1 cellular context compared by ENCODE assay signal in the genomic region with DNA sequence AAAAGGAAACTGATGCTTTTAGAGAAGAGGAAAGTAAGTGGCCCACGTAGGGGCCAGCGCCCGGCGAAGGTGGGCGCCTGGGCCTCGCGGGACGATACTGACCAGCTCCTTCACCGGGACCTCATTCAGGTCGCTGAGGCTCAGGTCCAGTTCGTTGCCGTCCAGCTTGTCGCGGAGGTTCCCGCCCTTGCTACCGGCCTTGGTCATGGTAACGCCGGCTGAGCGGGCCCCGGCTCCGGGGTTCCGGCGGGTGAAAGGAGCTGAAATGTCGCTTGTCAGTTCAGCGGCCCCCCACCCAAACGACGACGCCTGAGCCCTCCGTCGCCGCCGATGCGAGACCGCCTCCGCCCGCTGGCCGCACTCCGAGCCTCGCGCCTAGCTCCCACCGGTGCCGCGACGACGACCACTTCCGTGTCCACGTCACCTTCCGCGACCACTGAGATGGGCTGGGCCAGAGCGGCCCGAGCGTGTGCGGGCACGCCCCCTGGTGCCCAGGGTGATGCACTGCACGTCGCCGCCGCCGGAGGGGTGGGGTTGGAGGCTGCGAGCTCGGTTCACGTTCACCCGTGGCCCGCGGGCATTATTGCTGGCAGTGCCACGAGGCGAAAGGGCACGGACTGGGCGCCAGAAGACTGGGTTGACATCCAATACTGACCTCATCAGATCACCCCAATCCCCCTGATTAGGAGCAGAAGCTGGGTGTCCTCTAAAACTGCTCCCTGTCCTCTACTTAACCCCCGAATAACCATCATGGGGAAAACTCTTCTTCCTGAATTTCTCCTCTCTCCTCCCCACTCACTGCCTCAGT.
TF ChIP-seq lines count a peak whose summit lies in the region.

Gene LRRC59 (minus strand): TSS at position 413 of the 808 bp plus-strand sequence. CDS start 206 bp downstream, at position 207.

TF ChIP-seq in HEK293, 187 proteins besides CTCF, POLR2A, EP300 and RAD21 (continued from another document and continues in another):
- TF ChIP-seq ZBTB11 (tag by site-specific recombination; conservative IDR thresholded peaks at IDR 0.05; ENCODE audit: low read depth) (peak; percentile 85), SP2 (tag by site-specific recombination; IDR thresholded peaks at IDR 0.05) (peak; percentile 77), KLF9 (tag by site-specific recombination; IDR thresholded peaks at IDR 0.05; ENCODE audit: low read depth) (peak; percentile 80), KLF16 (tag by site-specific recombination; IDR thresholded peaks at IDR 0.05) (peak; percentile 90), ZNF677 (tag by site-specific recombination; IDR thresholded peaks at IDR 0.05) (no peak), ZNF324 (tag by site-specific recombination; IDR thresholded peaks at IDR 0.05) (peak; percentile 99), ZNF292 (tag by site-specific recombination; IDR thresholded peaks at IDR 0.05; ENCODE audit: borderline replicate concordance, low read depth) (no peak), ZNF423 (tag by site-specific recombination; IDR thresholded peaks at IDR 0.05) (no peak), ZNF26 (tag by site-specific recombination; IDR thresholded peaks at IDR 0.05) (no peak), ZNF140 (tag by site-specific recombination; IDR thresholded peaks at IDR 0.05) (no peak), ZNF433 (tag by site-specific recombination; IDR thresholded peaks at IDR 0.05; ENCODE audit: low read depth) (no peak), ZNF2 (tag by site-specific recombination; IDR thresholded peaks at IDR 0.05) (peak; percentile 93), ZNF394 (tag by site-specific recombination; IDR thresholded peaks at IDR 0.05; ENCODE audit: borderline replicate concordance) (peak; percentile 73; the same call in 1 of the 2 replicates), KLF10 (tag by site-specific recombination; IDR thresholded peaks at IDR 0.05) (peak; percentile 28; the same call in 1 of the 2 replicates), KLF1 (tag by site-specific recombination; IDR thresholded peaks at IDR 0.05) (peak; percentile 71), ZNF488 (tag by site-specific recombination; IDR thresholded peaks at IDR 0.05) (peak; percentile 63; the same call in 1 of the 2 replicates), ZBTB17 (tag by site-specific recombination; IDR thresholded peaks at IDR 0.05) (peak; percentile 93), INSM2 (tag by site-specific recombination; IDR thresholded peaks at IDR 0.05) (peak; percentile 91), PRDM4 (tag by site-specific recombination; IDR thresholded peaks at IDR 0.05) (peak; percentile 54; the same call in 1 of the 2 replicates), OVOL3 (tag by site-specific recombination; IDR thresholded peaks at IDR 0.05) (no peak; the same call in 1 of the 2 replicates), KLF17 (tag by site-specific recombination; IDR thresholded peaks at IDR 0.05) (peak; percentile 98), ZNF548 (tag by site-specific recombination; IDR thresholded peaks at IDR 0.05) (no peak), ZSCAN16 (tag by site-specific recombination; IDR thresholded peaks at IDR 0.05) (0 out of 2 replicates have a peak, but pooled peaks have one; percentile 70), ZNF707 (tag by site-specific recombination; IDR thresholded peaks at IDR 0.05) (peak; percentile 47; the same call in 1 of the 2 replicates), KLF7 (tag by site-specific recombination; IDR thresholded peaks at IDR 0.05; ENCODE audit: borderline replicate concordance) (peak; percentile 81; the same call in 1 of the 2 replicates), ZBTB8A (tag by site-specific recombination; IDR thresholded peaks at IDR 0.05) (peak; percentile 50), ZNF19 (tag by site-specific recombination; IDR thresholded peaks at IDR 0.05; ENCODE audit: low read depth) (no peak), ZNF660 (tag by site-specific recombination; IDR thresholded peaks at IDR 0.05) (peak; percentile 95)
- TF ChIP-seq, protein P1, sequence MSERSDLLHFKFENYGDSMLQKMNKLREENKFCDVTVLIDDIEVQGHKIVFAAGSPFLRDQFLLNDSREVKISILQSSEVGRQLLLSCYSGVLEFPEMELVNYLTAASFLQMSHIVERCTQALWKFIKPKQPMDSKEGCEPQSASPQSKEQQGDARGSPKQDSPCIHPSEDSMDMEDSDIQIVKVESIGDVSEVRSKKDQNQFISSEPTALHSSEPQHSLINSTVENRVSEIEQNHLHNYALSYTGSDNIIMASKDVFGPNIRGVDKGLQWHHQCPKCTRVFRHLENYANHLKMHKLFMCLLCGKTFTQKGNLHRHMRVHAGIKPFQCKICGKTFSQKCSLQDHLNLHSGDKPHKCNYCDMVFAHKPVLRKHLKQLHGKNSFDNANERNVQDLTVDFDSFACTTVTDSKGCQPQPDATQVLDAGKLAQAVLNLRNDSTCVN (tag by site-specific recombination; optimal IDR thresholded peaks at IDR 0.05) = peak; percentile 87
- TF ChIP-seq, protein P2, sequence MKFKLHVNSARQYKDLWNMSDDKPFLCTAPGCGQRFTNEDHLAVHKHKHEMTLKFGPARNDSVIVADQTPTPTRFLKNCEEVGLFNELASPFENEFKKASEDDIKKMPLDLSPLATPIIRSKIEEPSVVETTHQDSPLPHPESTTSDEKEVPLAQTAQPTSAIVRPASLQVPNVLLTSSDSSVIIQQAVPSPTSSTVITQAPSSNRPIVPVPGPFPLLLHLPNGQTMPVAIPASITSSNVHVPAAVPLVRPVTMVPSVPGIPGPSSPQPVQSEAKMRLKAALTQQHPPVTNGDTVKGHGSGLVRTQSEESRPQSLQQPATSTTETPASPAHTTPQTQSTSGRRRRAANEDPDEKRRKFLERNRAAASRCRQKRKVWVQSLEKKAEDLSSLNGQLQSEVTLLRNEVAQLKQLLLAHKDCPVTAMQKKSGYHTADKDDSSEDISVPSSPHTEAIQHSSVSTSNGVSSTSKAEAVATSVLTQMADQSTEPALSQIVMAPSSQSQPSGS (tag by site-specific recombination; IDR thresholded peaks at IDR 0.05; ENCODE audit: low read depth) = peak; percentile 91
- TF ChIP-seq, protein P3, sequence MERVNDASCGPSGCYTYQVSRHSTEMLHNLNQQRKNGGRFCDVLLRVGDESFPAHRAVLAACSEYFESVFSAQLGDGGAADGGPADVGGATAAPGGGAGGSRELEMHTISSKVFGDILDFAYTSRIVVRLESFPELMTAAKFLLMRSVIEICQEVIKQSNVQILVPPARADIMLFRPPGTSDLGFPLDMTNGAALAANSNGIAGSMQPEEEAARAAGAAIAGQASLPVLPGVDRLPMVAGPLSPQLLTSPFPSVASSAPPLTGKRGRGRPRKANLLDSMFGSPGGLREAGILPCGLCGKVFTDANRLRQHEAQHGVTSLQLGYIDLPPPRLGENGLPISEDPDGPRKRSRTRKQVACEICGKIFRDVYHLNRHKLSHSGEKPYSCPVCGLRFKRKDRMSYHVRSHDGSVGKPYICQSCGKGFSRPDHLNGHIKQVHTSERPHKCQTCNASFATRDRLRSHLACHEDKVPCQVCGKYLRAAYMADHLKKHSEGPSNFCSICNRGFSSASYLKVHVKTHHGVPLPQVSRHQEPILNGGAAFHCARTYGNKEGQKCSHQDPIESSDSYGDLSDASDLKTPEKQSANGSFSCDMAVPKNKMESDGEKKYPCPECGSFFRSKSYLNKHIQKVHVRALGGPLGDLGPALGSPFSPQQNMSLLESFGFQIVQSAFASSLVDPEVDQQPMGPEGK (tag by site-specific recombination; IDR thresholded peaks at IDR 0.05) = peak; percentile 66
- TF ChIP-seq, protein P4, sequence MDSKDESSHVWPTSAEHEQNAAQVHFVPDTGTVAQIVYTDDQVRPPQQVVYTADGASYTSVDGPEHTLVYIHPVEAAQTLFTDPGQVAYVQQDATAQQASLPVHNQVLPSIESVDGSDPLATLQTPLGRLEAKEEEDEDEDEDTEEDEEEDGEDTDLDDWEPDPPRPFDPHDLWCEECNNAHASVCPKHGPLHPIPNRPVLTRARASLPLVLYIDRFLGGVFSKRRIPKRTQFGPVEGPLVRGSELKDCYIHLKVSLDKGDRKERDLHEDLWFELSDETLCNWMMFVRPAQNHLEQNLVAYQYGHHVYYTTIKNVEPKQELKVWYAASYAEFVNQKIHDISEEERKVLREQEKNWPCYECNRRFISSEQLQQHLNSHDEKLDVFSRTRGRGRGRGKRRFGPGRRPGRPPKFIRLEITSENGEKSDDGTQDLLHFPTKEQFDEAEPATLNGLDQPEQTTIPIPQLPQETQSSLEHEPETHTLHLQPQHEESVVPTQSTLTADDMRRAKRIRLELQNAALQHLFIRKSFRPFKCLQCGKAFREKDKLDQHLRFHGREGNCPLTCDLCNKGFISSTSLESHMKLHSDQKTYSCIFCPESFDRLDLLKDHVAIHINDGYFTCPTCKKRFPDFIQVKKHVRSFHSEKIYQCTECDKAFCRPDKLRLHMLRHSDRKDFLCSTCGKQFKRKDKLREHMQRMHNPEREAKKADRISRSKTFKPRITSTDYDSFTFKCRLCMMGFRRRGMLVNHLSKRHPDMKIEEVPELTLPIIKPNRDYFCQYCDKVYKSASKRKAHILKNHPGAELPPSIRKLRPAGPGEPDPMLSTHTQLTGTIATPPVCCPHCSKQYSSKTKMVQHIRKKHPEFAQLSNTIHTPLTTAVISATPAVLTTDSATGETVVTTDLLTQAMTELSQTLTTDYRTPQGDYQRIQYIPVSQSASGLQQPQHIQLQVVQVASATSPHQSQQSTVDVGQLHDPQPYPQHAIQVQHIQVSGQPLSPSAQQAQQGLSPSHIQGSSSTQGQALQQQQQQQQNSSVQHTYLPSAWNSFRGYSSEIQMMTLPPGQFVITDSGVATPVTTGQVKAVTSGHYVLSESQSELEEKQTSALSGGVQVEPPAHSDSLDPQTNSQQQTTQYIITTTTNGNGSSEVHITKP (tag by site-specific recombination; IDR thresholded peaks at IDR 0.05) = peak; percentile 56
